ENCODE assay signal across 9 cellular contexts in genomic region chr12:31353730-31354708, GRCh38. TPM values are rescaled to one million over a fixed set of nuclear protein-coding genes. Genes with fewer than 3 reads are reported as not detected.
A peak's percentile ranks its signal among the peaks of the same experiment; 100 is the strongest.
DNase-seq lines count a peak whose midpoint lies in the region; ATAC-seq and TF ChIP-seq lines count a peak whose summit lies in the region.
"Had no signal": no experiment of that assay in that cellular context is flagged by ENCODE, and none has a peak within 500 bp of the region (broad histone marks: within the 10 kb centered on the region; RNA-seq: fewer than 3 reads in every experiment).

No MANE protein-coding gene starts in this region.

- intact Hi-C loops in colonic mucosa (cut with DNase I) (no loop called here), prostate gland (cut with DNase I) (no loop called here)

- H3K27me3 ChIP-seq in HL-60 (ENCODE audit: insufficient read depth, poor library complexity, severe bottlenecking) (no peaks in the 10 kb centered on the region), colonic mucosa (no peaks in the 10 kb centered on the region), prostate gland (replicated peaks; ENCODE audit: insufficient read depth) (no peaks in the 10 kb centered on the region)

- ATAC-seq in HG03108 (IDR thresholded peaks at IDR 0.05; ENCODE audit: unreplicated experiment) (no peak), GM21390 (IDR thresholded peaks at IDR 0.05; ENCODE audit: unreplicated experiment) (no peak), GM21360 (IDR thresholded peaks at IDR 0.05; ENCODE audit: unreplicated experiment) (no peak)
- ATAC-seq: natural killer cell treated with Interleukin-12 subunit alpha and Interleukin-12 subunit beta and Interleukin-15 and Interleukin-18, amount 100 ng/mL, for 72 hours had no signal

- H3K9ac ChIP-seq in colonic mucosa (ENCODE audit: low read depth in 2 of 2, low read length in 2 of 2) = no peak overlapping the region

- H3K27ac ChIP-seq in HL-60 (replicated peaks) = no peak overlapping the region
- H3K27ac ChIP-seq in colonic mucosa = peak overlapping the region; percentile 31
- peak overlapping the region; percentile 14 to 35 for H3K27ac ChIP-seq in prostate gland

- TF ChIP-seq CTCF in HL-60 (IDR thresholded peaks at IDR 0.05; ENCODE audit: insufficient read depth, low read length) (no peak), colonic mucosa (IDR thresholded peaks at IDR 0.05) (no peak), prostate gland (IDR thresholded peaks at IDR 0.05) (no peak)

- DNase-seq in HL-60 (ENCODE audit: low read depth in 1 of 2, low spot score in 1 of 2) = peak; percentile 6 to 47
- DNase-seq in NCI-H2171 treated with DMSO at 0.1 percent for 48 hours (lab: John Stamatoyannopoulos, UW) = peak; percentile 88
- DNase-seq in colonic mucosa = peak; percentile 30
- DNase-seq in prostate gland (ENCODE audit: low spot score) = peak; percentile 23
- no peak for DNase-seq in activated CD4-positive, alpha-beta T cell treated with anti-CD3 and anti-CD28 coated beads for 48 hours

- H3K9me3 ChIP-seq in colonic mucosa = no peaks in the 10 kb centered on the region
- no peaks in the 10 kb centered on the region for H3K9me3 ChIP-seq in prostate gland

- WGBS in prostate gland = 22% methylated on average over 12 of the region's 12 CpGs

- no peak for TF ChIP-seq POLR2A in prostate gland (IDR thresholded peaks at IDR 0.05)

- H3K4me1 ChIP-seq in colonic mucosa (no peaks in the 10 kb centered on the region), prostate gland (replicated peaks) (no peaks in the 10 kb centered on the region)

- H3K4me3 ChIP-seq in HL-60 (replicated peaks; ENCODE audit: insufficient read depth, low read length) (no peak overlapping the region), colonic mucosa (no peak overlapping the region), prostate gland (no peak overlapping the region)

- H3K36me3 ChIP-seq in colonic mucosa = no peaks in the 10 kb centered on the region
- no peaks in the 10 kb centered on the region for H3K36me3 ChIP-seq in prostate gland

RNA-seq across cellular contexts. Expression of gene SINHCAF, which starts 28.1 kb away (rescaled TPM):
- total RNA-seq in colonic mucosa = 100 to 1,000 TPM in 1 of 2 donors, 10 to 100 TPM in 1; 58.9 to 107 TPM
- 10 to 100 TPM; 69.1 to 74.1 TPM for total RNA-seq in prostate gland
